In the genomic region with DNA sequence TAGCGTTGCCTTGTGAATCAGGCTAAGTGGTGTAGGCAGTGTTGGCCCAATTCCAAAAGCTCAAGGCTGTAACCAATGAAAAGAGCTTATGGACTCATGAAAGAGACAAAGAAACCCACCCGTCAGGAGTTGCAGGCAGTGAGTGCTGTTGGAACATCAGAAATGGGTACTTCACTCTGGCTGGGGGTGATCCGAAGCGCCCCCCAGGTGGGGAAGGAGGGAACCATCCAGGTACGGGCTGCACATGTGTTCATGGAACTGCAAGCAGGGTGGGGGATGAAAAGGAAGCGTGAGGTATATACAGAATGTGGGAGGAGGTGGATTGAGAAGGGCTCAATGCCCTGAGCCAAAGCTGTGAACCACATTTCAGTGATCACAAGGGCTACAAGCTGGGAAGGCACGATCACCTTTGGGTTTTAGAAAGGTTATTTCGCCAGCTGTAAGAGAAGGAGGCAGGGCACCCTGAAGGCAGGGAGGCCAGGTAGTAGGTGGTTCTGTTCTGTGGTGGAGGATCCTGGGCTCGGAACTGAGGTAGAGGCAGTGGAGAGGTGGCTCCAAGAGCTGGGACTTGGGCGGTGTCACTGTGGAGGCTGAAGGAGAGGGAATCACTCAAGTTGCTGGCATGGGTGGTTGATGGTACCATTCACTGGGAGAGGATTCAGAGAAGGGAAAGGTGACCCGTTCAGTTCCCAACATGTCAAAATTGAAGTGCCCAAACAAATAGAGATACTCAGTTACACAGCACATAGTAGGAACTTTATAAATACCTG, we compare ENCODE assay signal across 23 cellular contexts.
"Had no signal": no experiment of that assay in that cellular context is flagged by ENCODE, and none has a peak within 500 bp of the region (broad histone marks: within the 10 kb centered on the region; RNA-seq: fewer than 3 reads in every experiment).

No MANE protein-coding gene starts in this region.

- H3K4me3 Mint-ChIP-seq: activated CD4-positive, alpha-beta memory T cell treated with anti-CD3 and anti-CD28 coated beads, Interleukin-2, amount 10 ng/mL, durations not matched to agents 7 days and 5 days; activated CD4-positive, alpha-beta T cell treated with anti-CD3 and anti-CD28 coated beads, Interleukin-2, amount 10 ng/mL, durations not matched to agents 24 days and 14 days; activated CD8-positive, alpha-beta memory T cell treated with anti-CD3 and anti-CD28 coated beads, Interleukin-2, amount 10 ng/mL, durations not matched to agents 7 days and 5 days; activated T-helper 1 cell treated with anti-CD3 and anti-CD28 coated beads, Interleukin-12 subunit alpha, Interleukin-12 subunit beta, Interleukin-2, Interleukin-4 antibody, amounts not matched to agents 30 ng/mL and 10 ng/mL and 1 ng/mL, durations not matched to agents 14 hours and 24 hours and 36 hours; stimulated activated effector memory CD8-positive, alpha-beta T cell treated with anti-CD3 and anti-CD28 coated beads, Interleukin-12 subunit alpha, Interleukin-12 subunit beta, amount 100 ng/mL, for 72 hours; stimulated activated naive CD8-positive, alpha-beta T cell treated with anti-CD3 and anti-CD28 coated beads, Interleukin-15, amount 100 ng/mL, for 72 hours; T-helper 1 cell treated with Interleukin-12 subunit alpha and Interleukin-12 subunit beta and Interleukin-4 antibody, amounts not matched to agents 30 μg/mL and 1 μg/mL, for 36 hours had no signal

- H3K36me3 ChIP-seq: ascending aorta, left ventricle myocardium inferior, tibial artery had no signal

- H3K27me3 Mint-ChIP-seq: activated CD4-positive, alpha-beta memory T cell treated with anti-CD3 and anti-CD28 coated beads, Interleukin-2, amount 10 ng/mL, durations not matched to agents 7 days and 5 days; activated CD4-positive, alpha-beta T cell treated with anti-CD3 and anti-CD28 coated beads, Interleukin-2, amount 10 ng/mL, durations not matched to agents 24 days and 14 days had no signal

- H3K9me3 Mint-ChIP-seq: activated CD4-positive, alpha-beta memory T cell treated with anti-CD3 and anti-CD28 coated beads, Interleukin-2, amount 10 ng/mL, durations not matched to agents 7 days and 5 days; activated CD4-positive, alpha-beta T cell treated with anti-CD3 and anti-CD28 coated beads, Interleukin-2, amount 10 ng/mL, durations not matched to agents 24 days and 14 days; stimulated activated effector memory CD8-positive, alpha-beta T cell treated with anti-CD3 and anti-CD28 coated beads, Interleukin-12 subunit alpha, Interleukin-12 subunit beta, amount 100 ng/mL, for 72 hours; T-helper 1 cell treated with Interleukin-12 subunit alpha and Interleukin-12 subunit beta and Interleukin-4 antibody, amounts not matched to agents 30 μg/mL and 1 μg/mL, for 36 hours had no signal

- H3K4me1 ChIP-seq: tibial artery had no signal

- DNase-seq: activated CD4-positive, alpha-beta memory T cell treated with anti-CD3 and anti-CD28 coated beads, Interleukin-2, amount 10 ng/mL, durations not matched to agents 7 days and 5 days; activated CD4-positive, alpha-beta T cell treated with anti-CD3 and anti-CD28 coated beads, Interleukin-2, amount 10 ng/mL, durations not matched to agents 24 days and 14 days; activated CD8-positive, alpha-beta memory T cell treated with anti-CD3 and anti-CD28 coated beads, Interleukin-2, amount 10 ng/mL, durations not matched to agents 7 days and 5 days; activated gamma-delta T cell; central memory CD4-positive, alpha-beta T cell; dermis blood vessel endothelial cell; effector memory CD4-positive, alpha-beta T cell; glutamatergic neuron; kidney glomerular epithelial cell; left ventricle myocardium inferior; nucleus accumbens; posterior cingulate gyrus; small intestine; stimulated activated CD4-positive, alpha-beta T cell treated with anti-CD3 and anti-CD28 coated beads, Interleukin-2, amount 100 ng/mL, for 24 hours; stimulated activated naive CD8-positive, alpha-beta T cell treated with anti-CD3 and anti-CD28 coated beads, Interleukin-15, amount 100 ng/mL, for 72 hours; tibial artery had no signal

- H3K4me2 ChIP-seq: hepatocyte had no signal

- H3K9me3 ChIP-seq: ascending aorta, left ventricle myocardium inferior, tibial artery had no signal

- H3K36me3 Mint-ChIP-seq: activated naive CD4-positive, alpha-beta T cell treated with anti-CD3 and anti-CD28 coated beads, Interleukin-2, amount 50 U/mL, for 72 hours; naive thymus-derived CD4-positive, alpha-beta T cell; stimulated activated effector memory CD8-positive, alpha-beta T cell treated with anti-CD3 and anti-CD28 coated beads, Interleukin-12 subunit alpha, Interleukin-12 subunit beta, amount 100 ng/mL, for 72 hours had no signal

- H2AFZ ChIP-seq: hepatocyte had no signal

- H3K27me3 ChIP-seq: ascending aorta, hepatocyte, tibial artery had no signal

- H3K4me1 Mint-ChIP-seq: activated CD4-positive, alpha-beta memory T cell treated with anti-CD3 and anti-CD28 coated beads, Interleukin-2, amount 10 ng/mL, durations not matched to agents 7 days and 5 days; activated CD4-positive, alpha-beta T cell treated with anti-CD3 and anti-CD28 coated beads, Interleukin-2, amount 10 ng/mL, durations not matched to agents 24 days and 14 days; activated CD8-positive, alpha-beta memory T cell treated with anti-CD3 and anti-CD28 coated beads, Interleukin-2, amount 10 ng/mL, durations not matched to agents 7 days and 5 days; naive thymus-derived CD4-positive, alpha-beta T cell; stimulated activated effector memory CD8-positive, alpha-beta T cell treated with anti-CD3 and anti-CD28 coated beads, Interleukin-12 subunit alpha, Interleukin-12 subunit beta, amount 100 ng/mL, for 72 hours; stimulated activated naive CD8-positive, alpha-beta T cell treated with anti-CD3 and anti-CD28 coated beads, Interleukin-15, amount 100 ng/mL, for 72 hours had no signal

- H3K4me3 ChIP-seq: ascending aorta, hepatocyte, left ventricle myocardium inferior, tibial artery had no signal

- H3K27ac ChIP-seq: ascending aorta, hepatocyte, left ventricle myocardium inferior, tibial artery had no signal

- H3K27ac Mint-ChIP-seq: activated CD4-positive, alpha-beta memory T cell treated with anti-CD3 and anti-CD28 coated beads, Interleukin-2, amount 10 ng/mL, durations not matched to agents 7 days and 5 days; activated CD4-positive, alpha-beta T cell treated with anti-CD3 and anti-CD28 coated beads, Interleukin-2, amount 10 ng/mL, durations not matched to agents 24 days and 14 days; activated CD8-positive, alpha-beta memory T cell treated with anti-CD3 and anti-CD28 coated beads, Interleukin-2, amount 10 ng/mL, durations not matched to agents 7 days and 5 days; activated T-helper 1 cell treated with anti-CD3 and anti-CD28 coated beads, Interleukin-12 subunit alpha, Interleukin-12 subunit beta, Interleukin-2, Interleukin-4 antibody, amounts not matched to agents 30 ng/mL and 10 ng/mL and 1 ng/mL, durations not matched to agents 14 hours and 24 hours and 36 hours; naive thymus-derived CD4-positive, alpha-beta T cell; stimulated activated effector memory CD8-positive, alpha-beta T cell treated with anti-CD3 and anti-CD28 coated beads, Interleukin-12 subunit alpha, Interleukin-12 subunit beta, amount 100 ng/mL, for 72 hours; T-helper 1 cell treated with Interleukin-12 subunit alpha and Interleukin-12 subunit beta and Interleukin-4 antibody, amounts not matched to agents 30 μg/mL and 1 μg/mL, for 36 hours had no signal
